Comparison of ENCODE assay signal across 8 cellular contexts in genomic region chrX:41333744-41333993, GRCh38. TPM values are rescaled to one million over a fixed set of nuclear protein-coding genes. Genes with fewer than 3 reads are reported as not detected.
DNase-seq lines count a peak whose midpoint lies in the region; ATAC-seq and TF ChIP-seq lines count a peak whose summit lies in the region.

No MANE protein-coding gene starts in this region.

- H3K36me3 ChIP-seq in osteoblast (ENCODE audit: insufficient read depth, low read length): peaks cover 9% of the 10 kb centered on the region

- no peak for TF ChIP-seq CTCF in osteoblast (IDR thresholded peaks at IDR 0.05; ENCODE audit: extremely low read depth, low read depth, low read length)

- H3K27ac ChIP-seq in osteoblast (ENCODE audit: low read depth, low read length): peak overlapping the region; percentile 100

- H3K9me3 ChIP-seq in osteoblast (ENCODE audit: low read depth, low read length): no peaks in the 10 kb centered on the region

- H3K4me1 Mint-ChIP-seq in activated naive CD4-positive, alpha-beta T cell treated with anti-CD3 and anti-CD28 coated beads, Interleukin-2, amount 10 ng/mL, durations not matched to agents 7 days and 5 days: peaks cover 40% of the 10 kb centered on the region

- peak overlapping the region; percentile 98 for H2AFZ ChIP-seq in osteoblast (ENCODE audit: low read length)

- H3K9me3 Mint-ChIP-seq in activated naive CD4-positive, alpha-beta T cell treated with anti-CD3 and anti-CD28 coated beads, Interleukin-2, amount 10 ng/mL, durations not matched to agents 7 days and 5 days: no peaks in the 10 kb centered on the region

- no peaks in the 10 kb centered on the region for H3K27me3 ChIP-seq in osteoblast (ENCODE audit: insufficient read depth, low read length)

- peaks cover 37% of the 10 kb centered on the region for H4K20me1 ChIP-seq in osteoblast (ENCODE audit: insufficient read depth, low read length)

- H3K4me3 Mint-ChIP-seq in activated naive CD4-positive, alpha-beta T cell treated with anti-CD3 and anti-CD28 coated beads, Interleukin-2, amount 10 ng/mL, durations not matched to agents 7 days and 5 days: peak overlapping the region; percentile 86

- H3K4me3 ChIP-seq in osteoblast (ENCODE audit: insufficient read depth, low read length): peak overlapping the region; percentile 98

- peak overlapping the region; percentile 100 for H3K27ac Mint-ChIP-seq in activated naive CD4-positive, alpha-beta T cell treated with anti-CD3 and anti-CD28 coated beads, Interleukin-2, amount 10 ng/mL, durations not matched to agents 7 days and 5 days

- peak overlapping the region; percentile 98 for H3K4me2 ChIP-seq in osteoblast (ENCODE audit: insufficient read depth, low read length)

- H3K79me2 ChIP-seq in osteoblast (ENCODE audit: insufficient read depth, low read length): peaks cover 47% of the 10 kb centered on the region

- ATAC-seq in GM19328 (IDR thresholded peaks at IDR 0.05; ENCODE audit: unreplicated experiment) (peak; percentile 39), HG03378 (IDR thresholded peaks at IDR 0.05; ENCODE audit: unreplicated experiment) (peak; percentile 38)

- peaks cover 12% of the 10 kb centered on the region for H3K27me3 Mint-ChIP-seq in activated naive CD4-positive, alpha-beta T cell treated with anti-CD3 and anti-CD28 coated beads, Interleukin-2, amount 10 ng/mL, durations not matched to agents 7 days and 5 days

- CTCF ChIA-PET in activated naive CD4-positive, alpha-beta T cell treated with anti-CD3 and anti-CD28 coated beads, Interleukin-2, amount 10 ng/mL, durations not matched to agents 7 days and 5 days (lab: Charles Lee): interaction anchor here (1.3 kb wide), 1 partner anchor 109 kb away, joined by 5 read pairs; no protein-coding TSS in a partner anchor

- peaks cover 27% of the 10 kb centered on the region for H3K4me1 ChIP-seq in osteoblast (ENCODE audit: insufficient read depth, low read length)

- peaks cover 31% of the 10 kb centered on the region for H3K36me3 Mint-ChIP-seq in activated naive CD4-positive, alpha-beta T cell treated with anti-CD3 and anti-CD28 coated beads, Interleukin-2, amount 10 ng/mL, durations not matched to agents 7 days and 5 days

- DNase-seq in COLO668 (lab: John Stamatoyannopoulos, UW; ENCODE audit: unreplicated experiment) (peak; percentile 85), NCI-H524 (lab: John Stamatoyannopoulos, UW) (peak; percentile 81 to 93), foreskin melanocyte (peak; percentile 72), osteoblast (ENCODE audit: insufficient read length, low spot score, missing footprints) (peak; percentile 89), MV-4-11 (lab: John Stamatoyannopoulos, UW) (no peak)
- DNase-seq in activated naive CD4-positive, alpha-beta T cell treated with anti-CD3 and anti-CD28 coated beads, Interleukin-2, amount 10 ng/mL, durations not matched to agents 7 days and 5 days: peak; percentile 79

RNA-seq across cellular contexts. Expression of gene DDX3X, which starts 0.3 kb away (rescaled TPM):
- total RNA-seq in osteoblast: 160 and 203 TPM in 2 replicates
